Comparison of ENCODE assay signal across 40 cellular contexts in genomic region chr3:72919520-72919919, GRCh38. TPM values are rescaled to one million over a fixed set of nuclear protein-coding genes. Genes with fewer than 3 reads are reported as not detected.
"Had no signal": no experiment of that assay in that cellular context is flagged by ENCODE, and none has a peak within 500 bp of the region (broad histone marks: within the 10 kb centered on the region; RNA-seq: fewer than 3 reads in every experiment).

No MANE protein-coding gene starts in this region.

- H3K27ac ChIP-seq: adrenal gland, ascending aorta, body of pancreas, brain microvascular endothelial cell, breast epithelium, cardiac muscle cell had no signal

- H3K27me3 ChIP-seq: adrenal gland, ascending aorta, body of pancreas, brain microvascular endothelial cell, breast epithelium, cardiac muscle cell had no signal

- DNase-seq: activated effector memory CD4-positive, alpha-beta T cell treated with Interleukin-2 at 50 U/mL for 16 hours; activated gamma-delta T cell; activated gamma-delta T cell treated with Interleukin-2 at 50 U/mL for 16 hours; activated naive CD4-positive, alpha-beta T cell; activated naive CD4-positive, alpha-beta T cell treated with anti-CD3 and anti-CD28 coated beads for 36 hours; activated naive CD4-positive, alpha-beta T cell treated with anti-CD3 and anti-CD28 coated beads, Interleukin-2, amount 10 ng/mL, durations not matched to agents 7 days and 5 days; activated naive CD4-positive, alpha-beta T cell treated with anti-CD3 and anti-CD28 coated beads, Interleukin-2, amount 50 U/mL, for 16 hours; activated naive CD4-positive, alpha-beta T cell treated with Interleukin-2 at 50 U/mL for 16 hours; activated naive CD8-positive, alpha-beta T cell treated with anti-CD3 and anti-CD28 coated beads for 36 hours; activated naive CD8-positive, alpha-beta T cell treated with anti-CD3 and anti-CD28 coated beads, Interleukin-2, amount 10 ng/mL, durations not matched to agents 7 days and 5 days; activated naive CD8-positive, alpha-beta T cell treated with anti-CD3 and anti-CD28 coated beads, Interleukin-2, amount 50 U/mL, for 24 hours; activated T-cell treated with anti-CD3 and anti-CD28 coated beads for 4 hours; activated T-cell treated with anti-CD3 and anti-CD28 coated beads, Interleukin-2, amount 50 U/mL, for 1 hour; activated T-cell treated with anti-CD3 and anti-CD28 coated beads, Interleukin-2, amount 50 U/mL, for 24 hours; activated T-cell treated with anti-CD3 and anti-CD28 coated beads, Interleukin-2, amount 50 U/mL, for 4 hours; activated T-cell treated with anti-CD3 and anti-CD28 coated beads, Interleukin-2, amount 50 U/mL, for 48 hours; activated T-cell treated with anti-CD3 and anti-CD28 coated beads, Interleukin-2, amount 50 U/mL, for 72 hours; adrenal gland; amniotic stem cell; amygdala; anterior cingulate cortex; aorta; body of pancreas; brain microvascular endothelial cell; caudate nucleus; central memory CD4-positive, alpha-beta T cell; cerebellar nuclear complex had no signal

- H3K4me1 Mint-ChIP-seq: activated naive CD4-positive, alpha-beta T cell treated with anti-CD3 and anti-CD28 coated beads, Interleukin-2, amount 10 ng/mL, durations not matched to agents 7 days and 5 days; activated naive CD4-positive, alpha-beta T cell treated with anti-CD3 and anti-CD28 coated beads, Interleukin-2, amount 50 U/mL, for 24 hours; activated naive CD8-positive, alpha-beta T cell treated with anti-CD3 and anti-CD28 coated beads for 36 hours; activated naive CD8-positive, alpha-beta T cell treated with anti-CD3 and anti-CD28 coated beads, Interleukin-2, amount 10 ng/mL, durations not matched to agents 7 days and 5 days; activated naive CD8-positive, alpha-beta T cell treated with anti-CD3 and anti-CD28 coated beads, Interleukin-2, amount 50 U/mL, for 24 hours; activated T-helper 17 cell treated with anti-CD3 and anti-CD28 coated beads, Interleukin-2, amount 50 U/mL, for 72 hours; brain; central memory CD8-positive, alpha-beta T cell had no signal

- H3K4me1 ChIP-seq: adrenal gland, body of pancreas, breast epithelium had no signal

- ATAC-seq: activated naive CD4-positive, alpha-beta T cell treated with anti-CD3 and anti-CD28 coated beads, Interleukin-2, amount 50 U/mL, for 72 hours; activated naive CD8-positive, alpha-beta T cell treated with anti-CD3 and anti-CD28 coated beads, Interleukin-2, amount 50 U/mL, for 24 hours; activated T-cell treated with anti-CD3 and anti-CD28 coated beads, Interleukin-2, amount 50 U/mL, for 4 hours; activated T-cell treated with anti-CD3 and anti-CD28 coated beads, Interleukin-2, amount 50 U/mL, for 72 hours; activated T-helper 17 cell treated with anti-CD3 and anti-CD28 coated beads, Interleukin-2, amount 50 U/mL, for 72 hours; body of pancreas had no signal

- H3K4me3 Mint-ChIP-seq: activated naive CD4-positive, alpha-beta T cell treated with anti-CD3 and anti-CD28 coated beads for 36 hours; activated naive CD4-positive, alpha-beta T cell treated with anti-CD3 and anti-CD28 coated beads, Interleukin-2, amount 10 ng/mL, durations not matched to agents 7 days and 5 days; activated naive CD4-positive, alpha-beta T cell treated with anti-CD3 and anti-CD28 coated beads, Interleukin-2, amount 50 U/mL, for 24 hours; activated naive CD8-positive, alpha-beta T cell; activated naive CD8-positive, alpha-beta T cell treated with anti-CD3 and anti-CD28 coated beads for 36 hours; activated naive CD8-positive, alpha-beta T cell treated with anti-CD3 and anti-CD28 coated beads, Interleukin-2, amount 10 ng/mL, durations not matched to agents 7 days and 5 days; activated naive CD8-positive, alpha-beta T cell treated with anti-CD3 and anti-CD28 coated beads, Interleukin-2, amount 50 U/mL, for 24 hours; activated T-cell treated with anti-CD3 and anti-CD28 coated beads, Interleukin-2, amount 50 U/mL, for 24 hours; activated T-cell treated with anti-CD3 and anti-CD28 coated beads, Interleukin-2, amount 50 U/mL, for 4 hours; activated T-cell treated with anti-CD3 and anti-CD28 coated beads, Interleukin-2, amount 50 U/mL, for 72 hours; activated T-helper 1 cell treated with anti-CD3 and anti-CD28 coated beads, Interleukin-12 subunit alpha, Interleukin-12 subunit beta, Interleukin-2, Interleukin-4 antibody, amounts not matched to agents 30 ng/mL and 10 ng/mL and 1 ng/mL, durations not matched to agents 14 hours and 24 hours and 36 hours; activated T-helper 17 cell treated with anti-CD3 and anti-CD28 coated beads, Interleukin-2, amount 50 U/mL, for 72 hours; brain; central memory CD8-positive, alpha-beta T cell had no signal

- H3K27ac Mint-ChIP-seq: activated naive CD4-positive, alpha-beta T cell treated with anti-CD3 and anti-CD28 coated beads for 36 hours; activated naive CD4-positive, alpha-beta T cell treated with anti-CD3 and anti-CD28 coated beads, Interleukin-2, amount 10 ng/mL, durations not matched to agents 7 days and 5 days; activated naive CD4-positive, alpha-beta T cell treated with anti-CD3 and anti-CD28 coated beads, Interleukin-2, amount 50 U/mL, for 24 hours; activated naive CD4-positive, alpha-beta T cell treated with anti-CD3 and anti-CD28 coated beads, Interleukin-2, amount 50 U/mL, for 72 hours; activated naive CD8-positive, alpha-beta T cell; activated naive CD8-positive, alpha-beta T cell treated with anti-CD3 and anti-CD28 coated beads for 36 hours; activated naive CD8-positive, alpha-beta T cell treated with anti-CD3 and anti-CD28 coated beads, Interleukin-2, amount 10 ng/mL, durations not matched to agents 7 days and 5 days; activated naive CD8-positive, alpha-beta T cell treated with anti-CD3 and anti-CD28 coated beads, Interleukin-2, amount 50 U/mL, for 24 hours; activated T-cell treated with anti-CD3 and anti-CD28 coated beads, Interleukin-2, amount 50 U/mL, for 24 hours; activated T-cell treated with anti-CD3 and anti-CD28 coated beads, Interleukin-2, amount 50 U/mL, for 72 hours; activated T-helper 1 cell treated with anti-CD3 and anti-CD28 coated beads, Interleukin-12 subunit alpha, Interleukin-12 subunit beta, Interleukin-2, Interleukin-4 antibody, amounts not matched to agents 30 ng/mL and 10 ng/mL and 1 ng/mL, durations not matched to agents 14 hours and 24 hours and 36 hours; activated T-helper 17 cell treated with anti-CD3 and anti-CD28 coated beads, Interleukin-2, amount 50 U/mL, for 72 hours; activated T-helper 2 cell treated with anti-CD3 and anti-CD28 coated beads, Interferon-gamma antibody, Interleukin-2, Interleukin-4, amounts not matched to agents 10 μg/mL and 5 μg/mL and 100 μg/mL, durations not matched to agents 14 hours and 24 hours and 36 hours; brain had no signal

- H3K36me3 Mint-ChIP-seq: activated naive CD4-positive, alpha-beta T cell treated with anti-CD3 and anti-CD28 coated beads, Interleukin-2, amount 10 ng/mL, durations not matched to agents 7 days and 5 days; activated naive CD4-positive, alpha-beta T cell treated with anti-CD3 and anti-CD28 coated beads, Interleukin-2, amount 50 U/mL, for 24 hours; activated naive CD4-positive, alpha-beta T cell treated with anti-CD3 and anti-CD28 coated beads, Interleukin-2, amount 50 U/mL, for 72 hours; activated naive CD8-positive, alpha-beta T cell; activated naive CD8-positive, alpha-beta T cell treated with anti-CD3 and anti-CD28 coated beads for 36 hours; activated naive CD8-positive, alpha-beta T cell treated with anti-CD3 and anti-CD28 coated beads, Interleukin-2, amount 10 ng/mL, durations not matched to agents 7 days and 5 days had no signal

- H3K36me3 ChIP-seq: adrenal gland, brain microvascular endothelial cell, breast epithelium, cardiac muscle cell had no signal

- H3K27me3 Mint-ChIP-seq: activated naive CD4-positive, alpha-beta T cell treated with anti-CD3 and anti-CD28 coated beads, Interleukin-2, amount 50 U/mL, for 24 hours; activated naive CD8-positive, alpha-beta T cell; activated naive CD8-positive, alpha-beta T cell treated with anti-CD3 and anti-CD28 coated beads, Interleukin-2, amount 50 U/mL, for 24 hours had no signal

- H3K4me3 ChIP-seq: adrenal gland, ascending aorta, body of pancreas, breast epithelium, cardiac muscle cell had no signal

- H3K9me3 Mint-ChIP-seq: activated naive CD4-positive, alpha-beta T cell treated with anti-CD3 and anti-CD28 coated beads for 36 hours; activated naive CD4-positive, alpha-beta T cell treated with anti-CD3 and anti-CD28 coated beads, Interleukin-2, amount 10 ng/mL, durations not matched to agents 7 days and 5 days; activated naive CD4-positive, alpha-beta T cell treated with anti-CD3 and anti-CD28 coated beads, Interleukin-2, amount 50 U/mL, for 24 hours; activated naive CD4-positive, alpha-beta T cell treated with anti-CD3 and anti-CD28 coated beads, Interleukin-2, amount 50 U/mL, for 72 hours; activated naive CD8-positive, alpha-beta T cell treated with anti-CD3 and anti-CD28 coated beads for 36 hours; activated naive CD8-positive, alpha-beta T cell treated with anti-CD3 and anti-CD28 coated beads, Interleukin-2, amount 10 ng/mL, durations not matched to agents 7 days and 5 days; activated naive CD8-positive, alpha-beta T cell treated with anti-CD3 and anti-CD28 coated beads, Interleukin-2, amount 50 U/mL, for 24 hours; activated T-cell treated with anti-CD3 and anti-CD28 coated beads, Interleukin-2, amount 50 U/mL, for 24 hours; activated T-cell treated with anti-CD3 and anti-CD28 coated beads, Interleukin-2, amount 50 U/mL, for 4 hours; activated T-cell treated with anti-CD3 and anti-CD28 coated beads, Interleukin-2, amount 50 U/mL, for 72 hours; activated T-helper 1 cell treated with anti-CD3 and anti-CD28 coated beads, Interleukin-12 subunit alpha, Interleukin-12 subunit beta, Interleukin-2, Interleukin-4 antibody, amounts not matched to agents 30 ng/mL and 10 ng/mL and 1 ng/mL, durations not matched to agents 14 hours and 24 hours and 36 hours; activated T-helper 17 cell treated with anti-CD3 and anti-CD28 coated beads, Interleukin-2, amount 50 U/mL, for 72 hours; activated T-helper 2 cell treated with anti-CD3 and anti-CD28 coated beads, Interferon-gamma antibody, Interleukin-2, Interleukin-4, amounts not matched to agents 10 μg/mL and 5 μg/mL and 100 μg/mL, durations not matched to agents 14 hours and 24 hours and 36 hours; central memory CD8-positive, alpha-beta T cell had no signal

- FAIRE-seq: astrocyte, bronchial epithelial cell had no signal

- H3K9me3 ChIP-seq: adrenal gland, ascending aorta, body of pancreas, breast epithelium had no signal

RNA-seq across cellular contexts. Expression of gene GXYLT2, which starts 31.7 kb away (rescaled TPM):
- total RNA-seq: activated naive CD4-positive, alpha-beta T cell treated with anti-CD3 and anti-CD28 coated beads for 36 hours; activated naive CD8-positive, alpha-beta T cell treated with anti-CD3 and anti-CD28 coated beads, Interleukin-2, amount 10 ng/mL, durations not matched to agents 7 days and 5 days; activated T-cell treated with anti-CD3 and anti-CD28 coated beads, Interleukin-2, amount 50 U/mL, for 4 hours; activated T-helper 17 cell treated with anti-CD3 and anti-CD28 coated beads, Interleukin-2, amount 50 U/mL, for 72 hours; activated T-helper 2 cell treated with anti-CD3 and anti-CD28 coated beads, Interferon-gamma antibody, Interleukin-2, Interleukin-4, amounts not matched to agents 10 μg/mL and 5 μg/mL and 100 μg/mL, durations not matched to agents 14 hours and 24 hours and 36 hours had no signal
